1 cellular context compared by ENCODE assay signal in the genomic region with DNA sequence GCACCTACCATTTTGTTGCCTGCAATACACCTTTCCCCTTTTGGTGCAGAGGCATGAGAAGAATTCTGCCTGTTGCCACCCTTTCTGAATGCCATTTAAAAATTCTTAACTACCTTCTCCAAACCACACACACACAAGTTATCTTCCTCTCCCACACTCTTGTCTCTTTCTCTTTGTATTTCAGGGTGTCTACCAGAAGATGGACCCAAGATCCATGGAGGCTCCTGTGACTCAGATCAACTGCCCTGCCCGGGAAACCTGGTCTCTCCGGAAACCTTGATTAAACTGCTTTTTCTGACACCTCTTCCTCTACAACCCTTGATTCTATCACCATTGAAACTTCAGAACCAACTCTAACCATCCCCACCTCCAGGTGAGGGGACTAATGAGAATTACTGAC.
TF ChIP-seq lines count a peak whose summit lies in the region.

No MANE protein-coding gene starts in this region.

TF ChIP-seq in endothelial cell of umbilical vein, 7 proteins besides CTCF, POLR2A, EP300 and RAD21:
- TF ChIP-seq POLR2AphosphoS5 (IDR thresholded peaks at IDR 0.05; ENCODE audit: insufficient read depth, low read depth, low read length) = no peak
- no peak for TF ChIP-seq JUN (IDR thresholded peaks at IDR 0.05; ENCODE audit: borderline replicate concordance, insufficient read depth, insufficient read length, low read depth)
- TF ChIP-seq EZH2 (IDR thresholded peaks at IDR 0.05; ENCODE audit: borderline replicate concordance, low read depth, low read length, severe bottlenecking) = no peak
- no peak for TF ChIP-seq MYC (IDR thresholded peaks at IDR 0.05; ENCODE audit: low read depth, low read length)
- no peak for TF ChIP-seq FOS (IDR thresholded peaks at IDR 0.05; ENCODE audit: borderline replicate concordance, insufficient read depth, low read length)
- no peak for TF ChIP-seq GATA2 (IDR thresholded peaks at IDR 0.05; ENCODE audit: insufficient read depth, insufficient read length, low read depth, low read length)
- no peak for TF ChIP-seq MAX (IDR thresholded peaks at IDR 0.05; ENCODE audit: insufficient read depth, insufficient read length)
TF ChIP-seq in endothelial cell of umbilical vein: peak in this region for 0.
